In genomic region chr16:66959645-66960177, GRCh38 we compare ENCODE assay signal across 20 cellular contexts. TPM values are rescaled to one million over a fixed set of nuclear protein-coding genes. Genes with fewer than 3 reads are reported as not detected.
DNase-seq lines count a peak whose midpoint lies in the region; ATAC-seq lines count a peak whose summit lies in the region.
"Had no signal": no experiment of that assay in that cellular context is flagged by ENCODE, and none has a peak within 500 bp of the region (broad histone marks: within the 10 kb centered on the region; RNA-seq: fewer than 3 reads in every experiment).

No MANE protein-coding gene starts in this region.

- peak; percentile 75 for DNase-seq in NCI-H1694 treated with DMSO at 0.1 percent for 48 hours (lab: John Stamatoyannopoulos, UW)
- no peak for DNase-seq in activated effector memory CD4-positive, alpha-beta T cell treated with Interleukin-2 at 50 U/mL for 16 hours
- DNase-seq in natural killer cell treated with Interleukin-12 subunit alpha and Interleukin-12 subunit beta and Interleukin-15 and Interleukin-18, amount 100 ng/mL, for 72 hours (ENCODE audit: low spot score): no peak
- DNase-seq: activated CD4-positive, alpha-beta T cell treated with anti-CD3 and anti-CD28 coated beads, Interleukin-2, amount 50 U/mL, for 4 hours; activated naive CD8-positive, alpha-beta T cell treated with anti-CD3 and anti-CD28 coated beads, Interleukin-2, amount 10 ng/mL, durations not matched to agents 7 days and 5 days; activated T-cell treated with anti-CD3 and anti-CD28 coated beads, Interleukin-2, amount 50 U/mL, for 24 hours; Caco-2; KG1; NCI-H1105 treated with DMSO at 0.1 percent for 48 hours; NCI-H2227 treated with DMSO at 0.1 percent for 48 hours; retina; stimulated activated CD4-positive, alpha-beta T cell treated with anti-CD3 and anti-CD28 coated beads, Interleukin-1b, Interleukin-23, amount 100 ng/mL, for 48 hours had no signal

- H3K4me1 Mint-ChIP-seq in dendritic cell treated with granulocyte-macrophage colony-stimulating factor and Interleukin-4, amounts not matched to agents 40 ng/mL and 50 ng/mL, for 4 days (ENCODE audit: low read depth): peaks cover 49% of the 10 kb centered on the region
- peaks cover 8 to 17% of the 10 kb centered on the region in 2 donors for H3K4me1 Mint-ChIP-seq in natural killer cell treated with Interleukin-12 subunit alpha and Interleukin-12 subunit beta and Interleukin-15 and Interleukin-18, amount 100 ng/mL, for 72 hours (ENCODE audit: low read depth in 2 of 2)

- peak overlapping the region; percentile 73 for H3K4me2 ChIP-seq in BLaER1

- H3K9me3 ChIP-seq in BLaER1: no peaks in the 10 kb centered on the region
- H3K9me3 ChIP-seq in mucosa of rectum (ENCODE audit: control insufficient read depth in 2 of 2, low read length in 2 of 2): no peaks in the 10 kb centered on the region
- H3K9me3 ChIP-seq: Caco-2, suprapubic skin had no signal

- no peaks in the 10 kb centered on the region for H3K36me3 Mint-ChIP-seq in dendritic cell treated with granulocyte-macrophage colony-stimulating factor and Interleukin-4, amounts not matched to agents 40 ng/mL and 50 ng/mL, for 4 days (ENCODE audit: low read depth)
- no peaks in the 10 kb centered on the region for H3K36me3 Mint-ChIP-seq in natural killer cell treated with Interleukin-12 subunit alpha and Interleukin-12 subunit beta and Interleukin-15 and Interleukin-18, amount 100 ng/mL, for 72 hours
- H3K36me3 Mint-ChIP-seq: activated naive CD8-positive, alpha-beta T cell treated with anti-CD3 and anti-CD28 coated beads, Interleukin-2, amount 10 ng/mL, durations not matched to agents 7 days and 5 days had no signal

- H3K27ac Mint-ChIP-seq in dendritic cell treated with granulocyte-macrophage colony-stimulating factor and Interleukin-4, amounts not matched to agents 40 ng/mL and 50 ng/mL, for 4 days: peak overlapping the region; percentile 84
- peak overlapping the region in 1 of 2 donors; percentile 74 for H3K27ac Mint-ChIP-seq in natural killer cell treated with Interleukin-12 subunit alpha and Interleukin-12 subunit beta and Interleukin-15 and Interleukin-18, amount 100 ng/mL, for 72 hours
- H3K27ac Mint-ChIP-seq: activated naive CD8-positive, alpha-beta T cell treated with anti-CD3 and anti-CD28 coated beads, Interleukin-2, amount 10 ng/mL, durations not matched to agents 7 days and 5 days; activated T-cell treated with anti-CD3 and anti-CD28 coated beads, Interleukin-2, amount 50 U/mL, for 24 hours; nephron had no signal

- intact Hi-C loops in dendritic cell treated with granulocyte-macrophage colony-stimulating factor and Interleukin-4, amounts not matched to agents 40 ng/mL and 50 ng/mL, for 4 days (cut with micrococcal nuclease): no loop called here

- H3K9ac ChIP-seq in BLaER1: no peak overlapping the region
- H3K9ac ChIP-seq in mucosa of rectum (ENCODE audit: low read depth in 1 of 2, low read length in 2 of 2): no peak overlapping the region

- peak overlapping the region; percentile 27; the same call in 1 of the 2 replicates for H3K27ac ChIP-seq in BLaER1
- peak overlapping the region; percentile 63 to 68 for H3K27ac ChIP-seq in mucosa of rectum (ENCODE audit: low read depth in 2 of 2, low read length in 2 of 2)
- H3K27ac ChIP-seq: suprapubic skin had no signal

- H3K27me3 Mint-ChIP-seq in dendritic cell treated with granulocyte-macrophage colony-stimulating factor and Interleukin-4, amounts not matched to agents 40 ng/mL and 50 ng/mL, for 4 days: peaks cover 2% of the 10 kb centered on the region
- H3K27me3 Mint-ChIP-seq in natural killer cell treated with Interleukin-12 subunit alpha and Interleukin-12 subunit beta and Interleukin-15 and Interleukin-18, amount 100 ng/mL, for 72 hours: peaks cover 16 to 17% of the 10 kb centered on the region in 2 donors
- H3K27me3 Mint-ChIP-seq: activated naive CD8-positive, alpha-beta T cell treated with anti-CD3 and anti-CD28 coated beads, Interleukin-2, amount 10 ng/mL, durations not matched to agents 7 days and 5 days; activated T-cell treated with anti-CD3 and anti-CD28 coated beads, Interleukin-2, amount 50 U/mL, for 24 hours had no signal

- H3K36me3 ChIP-seq in BLaER1: no peaks in the 10 kb centered on the region
- peaks cover 8 to 17% of the 10 kb centered on the region in 2 donors for H3K36me3 ChIP-seq in mucosa of rectum (ENCODE audit: control insufficient read depth in 2 of 2, insufficient read depth in 2 of 2, low read length in 2 of 2)
- H3K36me3 ChIP-seq: suprapubic skin had no signal

- no peaks in the 10 kb centered on the region for H4K20me1 ChIP-seq in BLaER1

- H3K4me3 ChIP-seq in BLaER1 (no peak overlapping the region), mucosa of rectum (ENCODE audit: low read length in 2 of 2) (no peak overlapping the region)
- H3K4me3 ChIP-seq: suprapubic skin had no signal

- ATAC-seq in HG02938 (IDR thresholded peaks at IDR 0.05; ENCODE audit: unreplicated experiment) (no peak), HG03565 (IDR thresholded peaks at IDR 0.05; ENCODE audit: unreplicated experiment) (no peak)
- no peak for ATAC-seq in natural killer cell treated with Interleukin-12 subunit alpha and Interleukin-12 subunit beta and Interleukin-15 and Interleukin-18, amount 100 ng/mL, for 72 hours

- no peak overlapping the region for H3K4me3 Mint-ChIP-seq in dendritic cell treated with granulocyte-macrophage colony-stimulating factor and Interleukin-4, amounts not matched to agents 40 ng/mL and 50 ng/mL, for 4 days
- H3K4me3 Mint-ChIP-seq in natural killer cell treated with Interleukin-12 subunit alpha and Interleukin-12 subunit beta and Interleukin-15 and Interleukin-18, amount 100 ng/mL, for 72 hours: no peak overlapping the region
- H3K4me3 Mint-ChIP-seq: activated naive CD8-positive, alpha-beta T cell treated with anti-CD3 and anti-CD28 coated beads, Interleukin-2, amount 10 ng/mL, durations not matched to agents 7 days and 5 days; activated T-cell treated with anti-CD3 and anti-CD28 coated beads, Interleukin-2, amount 50 U/mL, for 24 hours; nephron had no signal

- H3K27me3 ChIP-seq in BLaER1: no peaks in the 10 kb centered on the region
- H3K27me3 ChIP-seq in mucosa of rectum (ENCODE audit: control insufficient read depth in 2 of 2, insufficient read depth in 2 of 2, low read length in 2 of 2): no peaks in the 10 kb centered on the region
- H3K27me3 ChIP-seq: suprapubic skin had no signal

- H3K9me3 Mint-ChIP-seq in dendritic cell treated with granulocyte-macrophage colony-stimulating factor and Interleukin-4, amounts not matched to agents 40 ng/mL and 50 ng/mL, for 4 days: no peaks in the 10 kb centered on the region
- H3K9me3 Mint-ChIP-seq in natural killer cell treated with Interleukin-12 subunit alpha and Interleukin-12 subunit beta and Interleukin-15 and Interleukin-18, amount 100 ng/mL, for 72 hours: no peaks in the 10 kb centered on the region
- H3K9me3 Mint-ChIP-seq: activated naive CD8-positive, alpha-beta T cell treated with anti-CD3 and anti-CD28 coated beads, Interleukin-2, amount 10 ng/mL, durations not matched to agents 7 days and 5 days; activated T-cell treated with anti-CD3 and anti-CD28 coated beads, Interleukin-2, amount 50 U/mL, for 24 hours; nephron had no signal

- peaks cover 42% of the 10 kb centered on the region for H3K4me1 ChIP-seq in BLaER1
- peaks cover 26 to 50% of the 10 kb centered on the region in 2 donors for H3K4me1 ChIP-seq in mucosa of rectum (ENCODE audit: control insufficient read depth in 2 of 2, insufficient read depth in 2 of 2, low read length in 2 of 2)
- H3K4me1 ChIP-seq: Caco-2 had no signal

RNA-seq across cellular contexts. Expression of gene CES3, which starts 1.4 kb away (rescaled TPM):
- total RNA-seq in natural killer cell treated with Interleukin-12 subunit alpha and Interleukin-12 subunit beta and Interleukin-15 and Interleukin-18, amount 100 ng/mL, for 72 hours: 1 to 10 TPM in 1 of 2 donors, not detected in 1; 1.6 TPM

RNA-seq across cellular contexts. Expression of gene CES2, which starts 24.4 kb away (rescaled TPM):
- total RNA-seq in natural killer cell treated with Interleukin-12 subunit alpha and Interleukin-12 subunit beta and Interleukin-15 and Interleukin-18, amount 100 ng/mL, for 72 hours: 10 to 100 TPM; 27.7 to 36.7 TPM

RNA-seq across cellular contexts. Expression of gene CIAO2B, which starts 25.5 kb away (rescaled TPM):
- 100 to 1,000 TPM; 147 to 153 TPM for total RNA-seq in natural killer cell treated with Interleukin-12 subunit alpha and Interleukin-12 subunit beta and Interleukin-15 and Interleukin-18, amount 100 ng/mL, for 72 hours

RNA-seq across cellular contexts. Expression of gene CES4A, which starts 28.7 kb away (rescaled TPM):
- 1 to 10 TPM; 6.5 to 8.2 TPM for total RNA-seq in natural killer cell treated with Interleukin-12 subunit alpha and Interleukin-12 subunit beta and Interleukin-15 and Interleukin-18, amount 100 ng/mL, for 72 hours
- total RNA-seq: Caco-2 had no signal

RNA-seq across cellular contexts. Expression of gene RRAD, which starts 34.4 kb away (rescaled TPM):
- total RNA-seq in natural killer cell treated with Interleukin-12 subunit alpha and Interleukin-12 subunit beta and Interleukin-15 and Interleukin-18, amount 100 ng/mL, for 72 hours: 10 to 100 TPM in 1 of 2 donors, 1 to 10 TPM in 1; 2.3 to 12.8 TPM
- total RNA-seq: H1 had no signal
